ENCODE assay signal across 21 cellular contexts in the genomic region with DNA sequence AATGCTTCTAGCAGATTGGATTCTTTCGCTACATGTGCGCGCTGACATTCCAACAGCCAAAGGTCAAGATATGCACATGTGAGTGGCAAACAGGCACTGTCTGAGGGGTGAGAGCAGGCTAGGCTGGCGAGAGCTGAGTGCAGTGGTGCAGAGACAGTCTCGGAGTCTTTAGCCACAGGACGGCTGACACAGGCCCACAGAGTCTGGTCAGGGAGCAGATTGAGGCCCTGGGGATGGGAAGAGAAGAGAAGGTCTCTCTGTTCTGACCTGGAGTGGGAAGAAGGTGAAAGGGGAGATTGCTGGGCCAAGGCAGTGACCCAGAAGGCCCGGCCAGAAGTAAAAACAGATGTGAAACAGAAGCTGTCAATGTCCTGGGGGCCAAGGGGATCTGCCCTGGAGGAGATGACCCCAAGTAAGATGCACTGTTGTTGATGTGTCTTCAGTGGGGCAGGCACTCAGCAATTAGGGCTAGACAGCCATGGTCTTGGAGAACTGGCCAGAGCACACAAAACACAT.
DNase-seq lines count a peak whose midpoint lies in the region; ATAC-seq, FAIRE-seq and TF ChIP-seq lines count a peak whose summit lies in the region.
"Had no signal": no experiment of that assay in that cellular context is flagged by ENCODE, and none has a peak within 500 bp of the region (broad histone marks: within the 10 kb centered on the region; RNA-seq: fewer than 3 reads in every experiment).

No MANE protein-coding gene starts in this region.

- H3K4me2 ChIP-seq in HepG2 (ENCODE audit: low read depth, low read length) (no peak overlapping the region), neuronal stem cell (ENCODE audit: insufficient read depth, low read length, poor library complexity, severe bottlenecking) (no peak overlapping the region)

- H3K4me1 ChIP-seq in liver (ENCODE audit: control insufficient read depth in 4 of 4, insufficient read depth in 4 of 4, low read length in 3 of 4) (peaks cover 0 to 2% (median 0%) of the 10 kb centered on the region in 4 donors), HepG2 (ENCODE audit: insufficient read depth, low read length) (no peaks in the 10 kb centered on the region), neuronal stem cell (ENCODE audit: control insufficient read depth in 2 of 2, insufficient read depth in 1 of 2, low read depth in 1 of 2, low read length in 2 of 2) (peaks cover 6 to 16% of the 10 kb centered on the region in 2 donors)

- H3K36me3 ChIP-seq in liver (ENCODE audit: control insufficient read depth in 4 of 4, insufficient read depth in 3 of 4, low read depth in 1 of 4, low read length in 3 of 4), result no peaks in the 10 kb centered on the region
- no peaks in the 10 kb centered on the region for H3K36me3 ChIP-seq in HepG2 (replicated peaks in 1 of 2; ENCODE audit: control insufficient read depth in 1 of 2, insufficient read depth in 2 of 2, low read length in 2 of 2)
- H3K36me3 ChIP-seq in neuronal stem cell (replicated peaks in 1 of 2; ENCODE audit: control insufficient read depth in 2 of 2, insufficient read depth in 2 of 2, low read length in 2 of 2), result no peaks in the 10 kb centered on the region

- TF ChIP-seq EP300 in HepG2 (IDR thresholded peaks at IDR 0.05; ENCODE audit: low read depth in 2 of 2, low read length in 2 of 2) (no peak), HepG2 (CRISPR knock-in tag; IDR thresholded peaks at IDR 0.05; ENCODE audit: borderline replicate concordance) (no peak)

- intact Hi-C loops in HepG2 (cut with micrococcal nuclease; ENCODE audit: unreplicated experiment), result no loop called here

- CTCF ChIA-PET in HepG2 (lab: Yijun Ruan, JAX; ENCODE audit: low intra/inter-chr PET ratio, low total read pairs), result no interaction called here

- H3K27ac ChIP-seq in liver (ENCODE audit: low read depth in 1 of 2, low read length in 2 of 2), result no peak overlapping the region
- no peak overlapping the region for H3K27ac ChIP-seq in HepG2 (ENCODE audit: extremely low read length, insufficient read depth, low read length)
- no peak overlapping the region for H3K27ac ChIP-seq in neuronal stem cell (replicated peaks; ENCODE audit: low read length)

- H2BK120ac ChIP-seq in neuronal stem cell (ENCODE audit: low read depth, low read length), result no peak overlapping the region

- H3K79me1 ChIP-seq in neuronal stem cell (ENCODE audit: low read depth, low read length), result no peaks in the 10 kb centered on the region

- H3K9me3 ChIP-seq in liver (ENCODE audit: control insufficient read depth in 4 of 4, low read length in 3 of 4) (no peaks in the 10 kb centered on the region), HepG2 (ENCODE audit: low read length) (no peaks in the 10 kb centered on the region), neuronal stem cell (replicated peaks in 1 of 2; ENCODE audit: control insufficient read depth in 2 of 2, insufficient read depth in 1 of 2, low read depth in 1 of 2, low read length in 2 of 2) (no peaks in the 10 kb centered on the region)

- BruUV-seq in HepG2 (replicated peaks; lab: Mats Ljungman, UMichigan), result no TSS peak

- H2BK12ac ChIP-seq in neuronal stem cell (ENCODE audit: low read length), result no peak overlapping the region

- TF ChIP-seq RAD21 in liver (IDR thresholded peaks at IDR 0.05) (peak in 1 of 2 donors; percentile 30), HepG2 (CRISPR knock-in tag; IDR thresholded peaks at IDR 0.05) (no peak)

- no peak overlapping the region for H3K4me3 ChIP-seq in liver (ENCODE audit: low read depth in 1 of 3, low read length in 3 of 3)
- H3K4me3 ChIP-seq in HepG2 (replicated peaks in 1 of 3; ENCODE audit: insufficient read depth in 1 of 3, low read depth in 2 of 3, low read length in 3 of 3), result no peak overlapping the region
- H3K4me3 ChIP-seq in neuronal stem cell (ENCODE audit: low read length in 2 of 2), result no peak overlapping the region

- H2AK5ac ChIP-seq in neuronal stem cell (ENCODE audit: low read depth, low read length), result no peak overlapping the region

- POLR2A ChIA-PET in HepG2 (lab: Yijun Ruan, JAX), result no interaction called here

- no peak for TF ChIP-seq POLR2A in HepG2 (IDR thresholded peaks at IDR 0.05; ENCODE audit: insufficient read depth in 1 of 2, low read depth in 2 of 2, low read length in 2 of 2)

- no peak overlapping the region for H3K23ac ChIP-seq in neuronal stem cell (ENCODE audit: low read depth, low read length, poor library complexity)

- no peak overlapping the region for H4K8ac ChIP-seq in neuronal stem cell (ENCODE audit: low read depth, low read length)

- H3K18ac ChIP-seq in neuronal stem cell (ENCODE audit: low read length), result peak overlapping the region; percentile 11

- no peak overlapping the region for H4K91ac ChIP-seq in neuronal stem cell (ENCODE audit: low read depth, low read length, poor library complexity)

- H3K27me3 ChIP-seq in liver (ENCODE audit: control insufficient read depth in 4 of 4, insufficient read depth in 4 of 4, low read length in 3 of 4) (no peaks in the 10 kb centered on the region), HepG2 (ENCODE audit: control insufficient read depth in 1 of 2, insufficient read depth in 2 of 2, low read length in 2 of 2) (no peaks in the 10 kb centered on the region; a peak in 1 of 5 replicates), neuronal stem cell (ENCODE audit: control insufficient read depth in 3 of 3, insufficient read depth in 3 of 3, low read depth in 1 of 3, low read length in 3 of 3) (no peaks in the 10 kb centered on the region)

- no peaks in the 10 kb centered on the region for H4K20me1 ChIP-seq in HepG2 (ENCODE audit: insufficient read depth, low read length)

- DNase-seq in HepG2 (ENCODE audit: low spot score), result no peak
- DNase-seq in kidney tubule cell (ENCODE audit: low spot score), result peak; percentile 16
- no peak for DNase-seq in neuronal stem cell (ENCODE audit: low spot score)
- no peak for DNase-seq in NCI-H1105 (lab: John Stamatoyannopoulos, UW)
- no peak for DNase-seq in central memory CD4-positive, alpha-beta T cell
- no peak for DNase-seq in effector CD4-positive, alpha-beta T cell
- DNase-seq: COR-L47, DMS 273 treated with DMSO at 0.1 percent for 48 hours, DND-41, HFFc6, KG1, MV-4-11, NCI-H1417, NCI-H187, NCI-H2107, NCI-H2227 treated with DMSO at 0.1 percent for 48 hours, NCI-H510A treated with DMSO at 0.1 percent for 48 hours, NCI-H774 had no signal

- no peak overlapping the region for H2BK15ac ChIP-seq in neuronal stem cell (ENCODE audit: low read length)

- H2BK5ac ChIP-seq in neuronal stem cell (ENCODE audit: low read length), result no peak overlapping the region

- TF ChIP-seq CTCF in liver (IDR thresholded peaks at IDR 0.05; ENCODE audit: low read depth, low read length, missing input control), result no peak
- no peak for TF ChIP-seq CTCF in HepG2 (CRISPR knock-in tag; IDR thresholded peaks at IDR 0.05)

- 74% methylated on average over 7 of the region's 7 CpGs for WGBS in liver
- 42% methylated on average over 7 of the region's 7 CpGs for WGBS in HepG2 (ENCODE audit: low lambda C conversion rate)
- no CpG with 5 or more reads among the region's 7 CpGs for WGBS in neuronal stem cell (ENCODE audit: extremely low coverage in 2 of 2, insufficient read length in 2 of 2, insufficient replicate concordance in 1 of 2), 2 donors

- FAIRE-seq in HepG2 (lab: Jason Lieb, UNC), result no peak
- FAIRE-seq: G401.6, H54 had no signal

- no peak overlapping the region for H3K9ac ChIP-seq in liver (ENCODE audit: low read depth in 1 of 2, low read length in 2 of 2)
- no peak overlapping the region for H3K9ac ChIP-seq in HepG2 (ENCODE audit: insufficient read depth, low read depth, low read length)
- no peak overlapping the region for H3K9ac ChIP-seq in neuronal stem cell (ENCODE audit: low read depth, low read length, poor library complexity)

- in situ Hi-C loops in HepG2 (cut with HindIII; ENCODE audit: extremely low pct_ligation_motif_present, low pct_unique_long_range_greater_than_20kb), result no loop called here

- H3K79me2 ChIP-seq in HepG2 (ENCODE audit: insufficient read depth, low read length), result no peaks in the 10 kb centered on the region

- no peak overlapping the region for H2AFZ ChIP-seq in HepG2 (ENCODE audit: low read length)
- H2AFZ ChIP-seq in neuronal stem cell (ENCODE audit: low read length), result no peak overlapping the region

- no peak overlapping the region for H3K4ac ChIP-seq in neuronal stem cell (ENCODE audit: low read length)

- H3K14ac ChIP-seq in neuronal stem cell (ENCODE audit: low read length), result no peak overlapping the region

- ATAC-seq in HepG2, result no peak

TF ChIP-seq in liver, 16 proteins besides CTCF, POLR2A, EP300 and RAD21 (continues in another document):
- TF ChIP-seq HNF4A (conservative IDR thresholded peaks at IDR 0.05) (no peak), FOXA2 (IDR thresholded peaks at IDR 0.05) (no peak), FOXA1 (IDR thresholded peaks at IDR 0.05) (no peak), GABPA (IDR thresholded peaks at IDR 0.05 in 1 of 2, conservative IDR thresholded peaks at IDR 0.05 in 1 of 2) (no peak)

TF ChIP-seq in HepG2, 621 proteins besides CTCF, POLR2A, EP300 and RAD21 (continues in another document):
- TF ChIP-seq ZEB1 (IDR thresholded peaks at IDR 0.05; ENCODE audit: insufficient replicate concordance, low read depth), result no peak
- TF ChIP-seq SP5 (CRISPR knock-in tag; IDR thresholded peaks at IDR 0.05; ENCODE audit: borderline replicate concordance, low read depth), result no peak
- TF ChIP-seq, protein P1, sequence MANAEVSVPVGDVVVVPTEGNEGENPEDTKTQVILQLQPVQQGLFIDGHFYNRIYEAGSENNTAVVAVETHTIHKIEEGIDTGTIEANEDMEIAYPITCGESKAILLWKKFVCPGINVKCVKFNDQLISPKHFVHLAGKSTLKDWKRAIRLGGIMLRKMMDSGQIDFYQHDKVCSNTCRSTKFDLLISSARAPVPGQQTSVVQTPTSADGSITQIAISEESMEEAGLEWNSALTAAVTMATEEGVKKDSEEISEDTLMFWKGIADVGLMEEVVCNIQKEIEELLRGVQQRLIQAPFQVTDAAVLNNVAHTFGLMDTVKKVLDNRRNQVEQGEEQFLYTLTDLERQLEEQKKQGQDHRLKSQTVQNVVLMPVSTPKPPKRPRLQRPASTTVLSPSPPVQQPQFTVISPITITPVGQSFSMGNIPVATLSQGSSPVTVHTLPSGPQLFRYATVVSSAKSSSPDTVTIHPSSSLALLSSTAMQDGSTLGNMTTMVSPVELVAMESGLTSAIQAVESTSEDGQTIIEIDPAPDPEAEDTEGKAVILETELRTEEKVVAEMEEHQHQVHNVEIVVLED (CRISPR knock-in tag; IDR thresholded peaks at IDR 0.05; ENCODE audit: borderline replicate concordance), result no peak
